8 cellular contexts compared by ENCODE assay signal in the genomic region with DNA sequence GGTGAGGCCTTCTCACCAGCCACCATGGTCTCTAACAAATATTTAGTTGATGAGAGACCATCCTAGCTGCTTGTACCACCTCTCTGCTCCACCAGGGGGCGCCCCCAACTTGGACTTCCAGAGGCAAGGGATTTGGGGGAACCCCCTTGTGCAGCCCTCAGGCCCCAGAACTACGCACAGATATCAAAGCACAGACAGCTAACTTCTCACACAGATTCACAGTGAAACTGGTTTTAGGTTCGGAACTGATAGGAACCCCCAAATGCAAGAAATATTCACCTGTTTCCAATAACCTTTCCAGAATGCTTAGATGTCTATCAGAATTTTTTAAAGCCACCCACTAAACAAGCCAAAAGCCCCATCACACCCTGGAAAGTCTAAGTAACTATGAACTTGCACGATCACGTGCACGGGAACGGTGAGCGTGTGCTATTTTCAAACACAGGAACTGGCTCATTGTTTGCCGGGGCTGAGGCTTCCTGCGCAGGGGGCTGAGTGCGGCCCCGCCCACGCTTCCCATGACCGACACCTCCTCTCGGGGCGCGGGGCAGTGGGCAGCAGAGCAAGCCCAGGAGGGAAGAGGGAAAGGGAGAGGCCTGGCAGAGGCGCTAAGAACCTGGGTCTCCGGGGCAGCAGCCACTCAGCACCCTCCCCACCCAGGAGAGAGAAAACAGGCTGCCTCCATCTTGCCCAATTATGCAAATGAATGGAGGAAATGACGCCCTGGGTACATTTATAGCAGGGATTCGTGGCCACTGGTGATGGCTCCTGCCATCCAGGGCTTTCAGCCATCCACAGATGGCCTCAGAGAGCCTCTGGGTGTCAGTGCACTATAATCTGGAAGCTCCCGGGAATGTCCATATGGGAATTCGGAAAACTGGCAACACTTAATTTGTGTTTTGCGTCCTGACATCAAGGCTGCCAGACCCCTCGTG.
DNase-seq lines count a peak whose midpoint lies in the region; ATAC-seq and TF ChIP-seq lines count a peak whose summit lies in the region.

No MANE protein-coding gene starts in this region.

- 80 to 90% methylated on average over 7 to 25 of the region's 25 CpGs for WGBS in endodermal cell (ENCODE audit: insufficient coverage in 1 of 2, insufficient read length in 1 of 2), 2 experiments

- TF ChIP-seq CTCF in endodermal cell (conservative IDR thresholded peaks at IDR 0.05) = peak; percentile 99
- peak; percentile 91 for TF ChIP-seq CTCF in mucosa of descending colon (IDR thresholded peaks at IDR 0.05)

- no peaks in the 10 kb centered on the region for H3K27me3 Mint-ChIP-seq in endodermal cell (ENCODE audit: insufficient read depth)

- H3K9ac ChIP-seq in endodermal cell (ENCODE audit: extremely low read depth, low read length, poor library complexity, severe bottlenecking) = no peak overlapping the region

- H3K27ac ChIP-seq in endodermal cell (ENCODE audit: low read depth, low read length) = no peak overlapping the region

- H3K27me3 ChIP-seq in endodermal cell (ENCODE audit: control insufficient read depth, insufficient read depth, low read length, poor library complexity, severe bottlenecking) = no peaks in the 10 kb centered on the region

- intact Hi-C loops in mucosa of descending colon (cut with DNase I, micrococcal nuclease) = loop anchor here (5.0 kb wide), 1 partner anchor 93 kb away; the partner anchor contains the start of gene CCDC88C (in 2 of the 2)

- H3K27ac Mint-ChIP-seq in endodermal cell = peak overlapping the region; percentile 67

- no peaks in the 10 kb centered on the region for H3K9me3 Mint-ChIP-seq in endodermal cell

- DNase-seq in CD1c-positive myeloid dendritic cell (ENCODE audit: extremely low spot score) (peak; percentile 91), GM19240 (ENCODE audit: insufficient read length, low spot score) (peak; percentile 56), NCI-H82 treated with DMSO at 0.1 percent for 48 hours (lab: John Stamatoyannopoulos, UW; ENCODE audit: unreplicated experiment) (peak; percentile 4), endodermal cell (peak; percentile 93), mucosa of descending colon (peak; percentile 90 to 94 (median 90))
- DNase-seq in activated CD8-positive, alpha-beta memory T cell treated with anti-CD3 and anti-CD28 coated beads for 48 hours (ENCODE audit: low read depth in 2 of 3, low spot score in 2 of 3) = peak; percentile 80 to 99 (median 98)
- DNase-seq in stimulated activated CD8-positive, alpha-beta memory T cell treated with anti-CD3 and anti-CD28 coated beads, Interleukin-4, amount 100 ng/mL, for 4 hours (ENCODE audit: low read depth in 2 of 2, low spot score in 1 of 2) = peak; percentile 87 to 97

- H3K36me3 ChIP-seq in endodermal cell (ENCODE audit: control insufficient read depth, insufficient read depth, low read length) (peaks cover 20% of the 10 kb centered on the region), mucosa of descending colon (ENCODE audit: low read depth) (no peaks in the 10 kb centered on the region)

- H3K36me3 Mint-ChIP-seq in endodermal cell (ENCODE audit: low read depth) = peaks cover 43% of the 10 kb centered on the region

- peak; percentile 71 for ATAC-seq in HG03439 (IDR thresholded peaks at IDR 0.05; ENCODE audit: unreplicated experiment)
- ATAC-seq in mucosa of descending colon = peak; percentile 88

- H3K4me1 Mint-ChIP-seq in endodermal cell = peaks cover 7% of the 10 kb centered on the region

- H3K4me3 ChIP-seq in endodermal cell (ENCODE audit: low read length) = no peak overlapping the region
- H3K4me3 ChIP-seq in mucosa of descending colon = no peak overlapping the region

- no peak overlapping the region for H3K4me3 Mint-ChIP-seq in endodermal cell

- no peaks in the 10 kb centered on the region for H3K4me1 ChIP-seq in endodermal cell (ENCODE audit: control insufficient read depth, insufficient read depth, low read length)
- H3K4me1 ChIP-seq in mucosa of descending colon (ENCODE audit: low read depth) = no peaks in the 10 kb centered on the region

- no peaks in the 10 kb centered on the region for H3K9me3 ChIP-seq in endodermal cell (ENCODE audit: control insufficient read depth, low read length)
- no peaks in the 10 kb centered on the region for H3K9me3 ChIP-seq in mucosa of descending colon

Comparison
In these comparisons a context has a peak if more than half of its experiments do, and no peak if none do; other contexts are left out.
1. DNase-seq: peak in every context shown above with its lines; median percentile 98 in activated CD8-positive, alpha-beta memory T cell treated with anti-CD3 and anti-CD28 coated beads for 48 hours; 93 in endodermal cell; 92 in stimulated activated CD8-positive, alpha-beta memory T cell treated with anti-CD3 and anti-CD28 coated beads, Interleukin-4, amount 100 ng/mL, for 4 hours; 91 in CD1c-positive myeloid dendritic cell; 90 in mucosa of descending colon; 56 in GM19240; 4 in NCI-H82 treated with DMSO at 0.1 percent for 48 hours.